Comparison of ENCODE assay signal across 8 cellular contexts in the genomic region with DNA sequence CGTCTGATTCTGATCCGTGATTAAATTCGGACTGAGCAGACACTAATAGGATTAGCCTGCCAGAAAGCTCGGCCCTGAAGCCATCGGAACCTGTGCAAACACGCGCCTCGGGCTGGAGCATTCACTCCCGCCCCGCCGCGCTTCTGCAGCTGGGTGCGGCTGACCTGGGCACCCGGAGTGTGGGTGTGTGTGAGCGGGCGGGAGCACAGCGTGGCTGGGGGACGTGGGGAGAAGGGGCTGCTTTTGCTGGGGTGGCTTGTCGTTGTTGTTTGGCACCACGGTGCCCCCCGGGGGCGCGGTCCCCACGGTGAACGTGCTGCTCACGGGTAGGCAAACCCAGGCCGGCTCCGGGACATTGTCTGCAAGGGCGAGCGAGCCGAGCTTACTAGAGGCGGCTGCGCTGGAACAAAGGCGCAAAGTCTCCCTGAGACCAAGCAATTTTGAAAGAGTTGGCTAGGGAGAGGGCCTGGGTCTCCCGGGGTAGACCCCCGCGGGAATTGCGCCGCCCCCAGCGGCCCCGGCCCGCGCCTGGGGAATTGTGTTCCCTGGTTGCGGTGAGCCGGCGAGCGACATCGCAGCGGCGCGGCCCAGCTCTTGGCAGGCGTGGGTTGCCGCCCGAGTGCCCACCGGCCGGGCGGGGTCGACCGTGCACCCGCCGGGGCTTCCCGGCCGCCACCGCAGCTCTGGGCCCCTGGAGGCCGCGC. TPM values are rescaled to one million over a fixed set of nuclear protein-coding genes. Genes with fewer than 3 reads are reported as not detected.
A peak's percentile ranks its signal among the peaks of the same experiment; 100 is the strongest.
DNase-seq lines count a peak whose midpoint lies in the region; ATAC-seq and TF ChIP-seq lines count a peak whose summit lies in the region.

No MANE protein-coding gene starts in this region.

- in situ Hi-C loops in KBM-7 (cut with MboI; ENCODE audit: low pct_unique_long_range_greater_than_20kb, low sequenced_read_pairs) = no loop called here

- H3K36me3 ChIP-seq in BLaER1 treated with 17β-estradiol and CSF1 and Interleukin-3, amounts not matched to agents 10 nM and 100 nM = no peaks in the 10 kb centered on the region
- no peaks in the 10 kb centered on the region for H3K36me3 ChIP-seq in heart right ventricle

- peak overlapping the region; percentile 53 to 72 (median 63) for H3K4me3 ChIP-seq in BLaER1 treated with 17β-estradiol and CSF1 and Interleukin-3, amounts not matched to agents 10 nM and 100 nM
- peak overlapping the region; percentile 52 to 73 (median 62) for H3K4me3 ChIP-seq in heart right ventricle

- peaks cover 31 to 53% (median 38%) of the 10 kb centered on the region in 11 experiments for H3K9me3 ChIP-seq in BLaER1 treated with 17β-estradiol and CSF1 and Interleukin-3, amounts not matched to agents 10 nM and 100 nM (replicated peaks in 1 of 11)
- H3K9me3 ChIP-seq in heart right ventricle = peaks cover 0 to 4% (median 0%) of the 10 kb centered on the region in 11 donors

- peaks cover 0 to 21% (median 7%) of the 10 kb centered on the region in 11 experiments; a peak in 8 of 22 replicates for H4K20me1 ChIP-seq in BLaER1 treated with 17β-estradiol and CSF1 and Interleukin-3, amounts not matched to agents 10 nM and 100 nM

- WGBS in heart right ventricle, 2 donors = 0 to 1% methylated on average over 17 to 65 of the region's 66 CpGs

- peak overlapping the region; percentile 85 to 94 (median 91) for H3K4me2 ChIP-seq in BLaER1 treated with 17β-estradiol and CSF1 and Interleukin-3, amounts not matched to agents 10 nM and 100 nM

- H3K27ac ChIP-seq in BLaER1 treated with 17β-estradiol and CSF1 and Interleukin-3, amounts not matched to agents 10 nM and 100 nM = peak overlapping the region in 4 of 11 experiments; percentile 25 to 45 (median 41); a peak in 5 of 22 replicates
- H3K27ac ChIP-seq in heart right ventricle = peak overlapping the region in 9 of 10 donors; percentile 72 to 88 (median 82)

- H3K4me1 ChIP-seq in BLaER1 treated with 17β-estradiol and CSF1 and Interleukin-3, amounts not matched to agents 10 nM and 100 nM = peaks cover 0 to 40% (median 26%) of the 10 kb centered on the region in 10 experiments; a peak in 16 of 20 replicates
- peaks cover 0 to 22% (median 10%) of the 10 kb centered on the region in 9 donors for H3K4me1 ChIP-seq in heart right ventricle

- peak; percentile 38 for DNase-seq in KBM-7
- DNase-seq in activated naive CD4-positive, alpha-beta T cell treated with anti-CD3 and anti-CD28 coated beads, Interleukin-2, amount 50 U/mL, for 16 hours = peak; percentile 23
- DNase-seq in heart right ventricle = peak; percentile 17 to 19
- peak; percentile 83 for DNase-seq in posterior vena cava (ENCODE audit: low spot score)
- no peak for DNase-seq in NCI-H2081 (lab: John Stamatoyannopoulos, UW)

- TF ChIP-seq CTCF in heart right ventricle (IDR thresholded peaks at IDR 0.05) = no peak

- peaks cover 49 to 78% (median 75%) of the 10 kb centered on the region in 11 experiments for H3K27me3 ChIP-seq in BLaER1 treated with 17β-estradiol and CSF1 and Interleukin-3, amounts not matched to agents 10 nM and 100 nM
- H3K27me3 ChIP-seq in heart right ventricle = peaks cover 0 to 65% (median 0%) of the 10 kb centered on the region in 7 donors

- intact Hi-C loops in heart right ventricle (cut with DNase I) (loop anchor here in 7 of 10 donors (2.0 to 10.0 kb wide), 9 partner anchors 83 to 402 kb away; no protein-coding TSS in a partner anchor), posterior vena cava (cut with DNase I) (loop anchor here in 1 of 2 donors (10.0 kb wide), 1 partner anchor 410 kb away; no protein-coding TSS in a partner anchor)

- H3K9ac ChIP-seq in BLaER1 treated with 17β-estradiol and CSF1 and Interleukin-3, amounts not matched to agents 10 nM and 100 nM = peak overlapping the region in 10 of 11 experiments; percentile 11 to 67 (median 50); a peak in 16 of 22 replicates

- ATAC-seq in heart right ventricle = peak in 1 of 8 donors; percentile 16
- no peak for ATAC-seq in GM19395 (IDR thresholded peaks at IDR 0.05; ENCODE audit: unreplicated experiment)
- ATAC-seq in GM18511 (IDR thresholded peaks at IDR 0.05; ENCODE audit: unreplicated experiment) = no peak

RNA-seq across cellular contexts. Expression of a gene that starts 1.4 kb away (rescaled TPM):
- total RNA-seq in heart right ventricle = 1 to 10 TPM; 1.2 to 4.2 (median 2.3) TPM
- polyA plus RNA-seq in heart right ventricle = 1 to 10 TPM; 1.4 to 2.7 TPM
- total RNA-seq in posterior vena cava = 10 to 100 TPM; 10.9 to 12.8 TPM

Comparison
In these comparisons a context has a peak if more than half of its experiments do, and no peak if none do; other contexts are left out.
1. DNase-seq: peak in KBM-7 (single experiment), activated naive CD4-positive, alpha-beta T cell treated with anti-CD3 and anti-CD28 coated beads, Interleukin-2, amount 50 U/mL, for 16 hours (single experiment), heart right ventricle (2 of 2) and posterior vena cava (single experiment); none in NCI-H2081 (0 of 2).